ENCODE assay signal across 1 cellular context in genomic region chr17:28185658-28186057, GRCh38.
TF ChIP-seq lines count a peak whose summit lies in the region.

No MANE protein-coding gene starts in this region.

TF ChIP-seq in HepG2, 621 proteins besides CTCF, POLR2A, EP300 and RAD21:
- TF ChIP-seq MTA1 (CRISPR knock-in tag; IDR thresholded peaks at IDR 0.05; ENCODE audit: borderline replicate concordance) (no peak), THAP11 (CRISPR knock-in tag; IDR thresholded peaks at IDR 0.05) (no peak), ZNF746 (CRISPR knock-in tag; IDR thresholded peaks at IDR 0.05) (no peak), BRD4 (CRISPR knock-in tag; IDR thresholded peaks at IDR 0.05) (no peak), NBN (conservative IDR thresholded peaks at IDR 0.05) (no peak), CBX5 (CRISPR knock-in tag; IDR thresholded peaks at IDR 0.05; ENCODE audit: borderline replicate concordance) (no peak), ZNF121 (CRISPR knock-in tag; IDR thresholded peaks at IDR 0.05) (no peak), ZNF124 (CRISPR knock-in tag; IDR thresholded peaks at IDR 0.05) (no peak), GATA4 (IDR thresholded peaks at IDR 0.05; ENCODE audit: borderline replicate concordance, low read depth) (no peak), PBX2 (CRISPR knock-in tag; IDR thresholded peaks at IDR 0.05) (no peak), PRDM4 (CRISPR knock-in tag; IDR thresholded peaks at IDR 0.05; ENCODE audit: borderline replicate concordance) (no peak)
- TF ChIP-seq, protein P1, sequence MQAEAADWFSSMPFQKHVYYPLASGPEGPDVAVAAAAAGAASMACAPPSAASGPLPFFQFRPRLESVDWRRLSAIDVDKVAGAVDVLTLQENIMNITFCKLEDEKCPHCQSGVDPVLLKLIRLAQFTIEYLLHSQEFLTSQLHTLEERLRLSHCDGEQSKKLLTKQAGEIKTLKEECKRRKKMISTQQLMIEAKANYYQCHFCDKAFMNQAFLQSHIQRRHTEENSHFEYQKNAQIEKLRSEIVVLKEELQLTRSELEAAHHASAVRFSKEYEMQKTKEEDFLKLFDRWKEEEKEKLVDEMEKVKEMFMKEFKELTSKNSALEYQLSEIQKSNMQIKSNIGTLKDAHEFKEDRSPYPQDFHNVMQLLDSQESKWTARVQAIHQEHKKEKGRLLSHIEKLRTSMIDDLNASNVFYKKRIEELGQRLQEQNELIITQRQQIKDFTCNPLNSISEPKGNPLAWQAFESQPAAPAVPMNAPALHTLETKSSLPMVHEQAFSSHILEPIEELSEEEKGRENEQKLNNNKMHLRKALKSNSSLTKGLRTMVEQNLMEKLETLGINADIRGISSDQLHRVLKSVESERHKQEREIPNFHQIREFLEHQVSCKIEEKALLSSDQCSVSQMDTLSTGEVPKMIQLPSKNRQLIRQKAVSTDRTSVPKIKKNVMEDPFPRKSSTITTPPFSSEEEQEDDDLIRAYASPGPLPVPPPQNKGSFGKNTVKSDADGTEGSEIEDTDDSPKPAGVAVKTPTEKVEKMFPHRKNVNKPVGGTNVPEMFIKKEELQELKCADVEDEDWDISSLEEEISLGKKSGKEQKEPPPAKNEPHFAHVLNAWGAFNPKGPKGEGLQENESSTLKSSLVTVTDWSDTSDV (CRISPR knock-in tag; IDR thresholded peaks at IDR 0.05): no peak
- TF ChIP-seq, protein P2, sequence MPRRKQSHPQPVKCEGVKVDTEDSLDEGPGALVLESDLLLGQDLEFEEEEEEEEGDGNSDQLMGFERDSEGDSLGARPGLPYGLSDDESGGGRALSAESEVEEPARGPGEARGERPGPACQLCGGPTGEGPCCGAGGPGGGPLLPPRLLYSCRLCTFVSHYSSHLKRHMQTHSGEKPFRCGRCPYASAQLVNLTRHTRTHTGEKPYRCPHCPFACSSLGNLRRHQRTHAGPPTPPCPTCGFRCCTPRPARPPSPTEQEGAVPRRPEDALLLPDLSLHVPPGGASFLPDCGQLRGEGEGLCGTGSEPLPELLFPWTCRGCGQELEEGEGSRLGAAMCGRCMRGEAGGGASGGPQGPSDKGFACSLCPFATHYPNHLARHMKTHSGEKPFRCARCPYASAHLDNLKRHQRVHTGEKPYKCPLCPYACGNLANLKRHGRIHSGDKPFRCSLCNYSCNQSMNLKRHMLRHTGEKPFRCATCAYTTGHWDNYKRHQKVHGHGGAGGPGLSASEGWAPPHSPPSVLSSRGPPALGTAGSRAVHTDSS (CRISPR knock-in tag; conservative IDR thresholded peaks at IDR 0.05): no peak
- TF ChIP-seq, protein P3, sequence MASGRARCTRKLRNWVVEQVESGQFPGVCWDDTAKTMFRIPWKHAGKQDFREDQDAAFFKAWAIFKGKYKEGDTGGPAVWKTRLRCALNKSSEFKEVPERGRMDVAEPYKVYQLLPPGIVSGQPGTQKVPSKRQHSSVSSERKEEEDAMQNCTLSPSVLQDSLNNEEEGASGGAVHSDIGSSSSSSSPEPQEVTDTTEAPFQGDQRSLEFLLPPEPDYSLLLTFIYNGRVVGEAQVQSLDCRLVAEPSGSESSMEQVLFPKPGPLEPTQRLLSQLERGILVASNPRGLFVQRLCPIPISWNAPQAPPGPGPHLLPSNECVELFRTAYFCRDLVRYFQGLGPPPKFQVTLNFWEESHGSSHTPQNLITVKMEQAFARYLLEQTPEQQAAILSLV (CRISPR knock-in tag; IDR thresholded peaks at IDR 0.05; ENCODE audit: borderline replicate concordance): no peak
- TF ChIP-seq, protein P4, sequence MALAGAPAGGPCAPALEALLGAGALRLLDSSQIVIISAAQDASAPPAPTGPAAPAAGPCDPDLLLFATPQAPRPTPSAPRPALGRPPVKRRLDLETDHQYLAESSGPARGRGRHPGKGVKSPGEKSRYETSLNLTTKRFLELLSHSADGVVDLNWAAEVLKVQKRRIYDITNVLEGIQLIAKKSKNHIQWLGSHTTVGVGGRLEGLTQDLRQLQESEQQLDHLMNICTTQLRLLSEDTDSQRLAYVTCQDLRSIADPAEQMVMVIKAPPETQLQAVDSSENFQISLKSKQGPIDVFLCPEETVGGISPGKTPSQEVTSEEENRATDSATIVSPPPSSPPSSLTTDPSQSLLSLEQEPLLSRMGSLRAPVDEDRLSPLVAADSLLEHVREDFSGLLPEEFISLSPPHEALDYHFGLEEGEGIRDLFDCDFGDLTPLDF (CRISPR knock-in tag; IDR thresholded peaks at IDR 0.05): no peak
- TF ChIP-seq, protein P5, sequence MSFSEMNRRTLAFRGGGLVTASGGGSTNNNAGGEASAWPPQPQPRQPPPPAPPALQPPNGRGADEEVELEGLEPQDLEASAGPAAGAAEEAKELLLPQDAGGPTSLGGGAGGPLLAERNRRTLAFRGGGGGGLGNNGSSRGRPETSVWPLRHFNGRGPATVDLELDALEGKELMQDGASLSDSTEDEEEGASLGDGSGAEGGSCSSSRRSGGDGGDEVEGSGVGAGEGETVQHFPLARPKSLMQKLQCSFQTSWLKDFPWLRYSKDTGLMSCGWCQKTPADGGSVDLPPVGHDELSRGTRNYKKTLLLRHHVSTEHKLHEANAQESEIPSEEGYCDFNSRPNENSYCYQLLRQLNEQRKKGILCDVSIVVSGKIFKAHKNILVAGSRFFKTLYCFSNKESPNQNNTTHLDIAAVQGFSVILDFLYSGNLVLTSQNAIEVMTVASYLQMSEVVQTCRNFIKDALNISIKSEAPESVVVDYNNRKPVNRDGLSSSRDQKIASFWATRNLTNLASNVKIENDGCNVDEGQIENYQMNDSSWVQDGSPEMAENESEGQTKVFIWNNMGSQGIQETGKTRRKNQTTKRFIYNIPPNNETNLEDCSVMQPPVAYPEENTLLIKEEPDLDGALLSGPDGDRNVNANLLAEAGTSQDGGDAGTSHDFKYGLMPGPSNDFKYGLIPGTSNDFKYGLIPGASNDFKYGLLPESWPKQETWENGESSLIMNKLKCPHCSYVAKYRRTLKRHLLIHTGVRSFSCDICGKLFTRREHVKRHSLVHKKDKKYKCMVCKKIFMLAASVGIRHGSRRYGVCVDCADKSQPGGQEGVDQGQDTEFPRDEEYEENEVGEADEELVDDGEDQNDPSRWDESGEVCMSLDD (CRISPR knock-in tag; IDR thresholded peaks at IDR 0.05; ENCODE audit: borderline replicate concordance): no peak
TF ChIP-seq in HepG2: peak in this region for 0.
